Comparison of ENCODE assay signal across 29 cellular contexts in genomic region chr17:58117382-58117781, GRCh38. TPM values are rescaled to one million over a fixed set of nuclear protein-coding genes. Genes with fewer than 3 reads are reported as not detected.
"Had no signal": no experiment of that assay in that cellular context is flagged by ENCODE, and none has a peak within 500 bp of the region (broad histone marks: within the 10 kb centered on the region; RNA-seq: fewer than 3 reads in every experiment).

No MANE protein-coding gene starts in this region.

- H3K27ac ChIP-seq: gastrocnemius medialis, parathyroid adenoma, thyroid gland had no signal

- H3K27me3 Mint-ChIP-seq: stimulated activated naive CD8-positive, alpha-beta T cell treated with anti-CD3 and anti-CD28 coated beads, Interleukin-15, amount 100 ng/mL, for 72 hours had no signal

- H3K4me2 ChIP-seq: smooth muscle cell had no signal

- H3K36me3 Mint-ChIP-seq: memory B cell, natural killer cell had no signal

- H3K9me3 ChIP-seq: gastrocnemius medialis, thyroid gland had no signal

- H3K27me3 ChIP-seq: gastrocnemius medialis, thyroid gland had no signal

- FAIRE-seq: keratinocyte had no signal

- H3K9me3 Mint-ChIP-seq: memory B cell; natural killer cell; stimulated activated naive CD8-positive, alpha-beta T cell treated with anti-CD3 and anti-CD28 coated beads, Interleukin-15, amount 100 ng/mL, for 72 hours had no signal

- H3K79me2 ChIP-seq: parathyroid adenoma had no signal

- H2AFZ ChIP-seq: parathyroid adenoma had no signal

- H3K9ac ChIP-seq: parathyroid adenoma had no signal

- H3K36me3 ChIP-seq: gastrocnemius medialis, thyroid gland had no signal

- DNase-seq: cortex of kidney; foreskin fibroblast; gastrocnemius medialis; head of caudate nucleus; left ventricle myocardium superior; natural killer cell; stimulated activated CD4-positive, alpha-beta T cell treated with anti-CD3 and anti-CD28 coated beads, Interleukin-12 subunit alpha, Interleukin-12 subunit beta, amount 100 ng/mL, for 4 hours; stimulated activated CD4-positive, alpha-beta T cell treated with anti-CD3 and anti-CD28 coated beads, Interleukin-1b, Interleukin-23, amount 100 ng/mL, for 48 hours; stimulated activated CD4-positive, alpha-beta T cell treated with anti-CD3 and anti-CD28 coated beads, Interleukin-4, amount 100 ng/mL, for 1 hour; stimulated activated CD8-positive, alpha-beta memory T cell treated with anti-CD3 and anti-CD28 coated beads, Interleukin-4, amount 100 ng/mL, for 48 hours; stimulated activated naive CD4-positive, alpha-beta T cell; stimulated activated naive CD8-positive, alpha-beta T cell treated with anti-CD3 and anti-CD28 coated beads, Interleukin-15, amount 100 ng/mL, for 72 hours; thyroid gland; trophoblast cell had no signal

- H3K4me1 Mint-ChIP-seq: stimulated activated naive CD8-positive, alpha-beta T cell treated with anti-CD3 and anti-CD28 coated beads, Interleukin-15, amount 100 ng/mL, for 72 hours had no signal

- H3K27ac Mint-ChIP-seq: memory B cell; natural killer cell; progenitor cell of endocrine pancreas; stimulated activated naive CD8-positive, alpha-beta T cell treated with anti-CD3 and anti-CD28 coated beads, Interleukin-15, amount 100 ng/mL, for 72 hours had no signal

- ATAC-seq: gastrocnemius medialis; left ventricle myocardium superior; natural killer cell; sciatic nerve; stimulated activated naive CD8-positive, alpha-beta T cell treated with anti-CD3 and anti-CD28 coated beads, Interleukin-15, amount 100 ng/mL, for 72 hours had no signal

- H3K4me1 ChIP-seq: thyroid gland had no signal

- H3K4me3 ChIP-seq: gastrocnemius medialis, lung, smooth muscle cell, thyroid gland had no signal

- H3K4me3 Mint-ChIP-seq: memory B cell; natural killer cell; stimulated activated naive CD8-positive, alpha-beta T cell treated with anti-CD3 and anti-CD28 coated beads, Interleukin-15, amount 100 ng/mL, for 72 hours had no signal

RNA-seq across cellular contexts. Expression of gene OR4D1, which starts 30.8 kb away (rescaled TPM):
- total RNA-seq: dermis microvascular lymphatic vessel endothelial cell, gastrocnemius medialis, glomerular endothelial cell, left ventricle myocardium superior, osteoblast, progenitor cell of endocrine pancreas, sciatic nerve, smooth muscle cell, thyroid gland, ureter had no signal
- polyA plus RNA-seq: keratinocyte, neural cell, smooth muscle cell had no signal

RNA-seq across cellular contexts. Expression of gene OR4D2, which starts 49.4 kb away (rescaled TPM):
- total RNA-seq: dermis microvascular lymphatic vessel endothelial cell, gastrocnemius medialis, glomerular endothelial cell, left ventricle myocardium superior, lung, mononuclear cell, natural killer cell, osteoblast, progenitor cell of endocrine pancreas, sciatic nerve, smooth muscle cell, temporal lobe, thyroid gland, ureter had no signal
- polyA plus RNA-seq: esophagus, keratinocyte, lung, neural cell, smooth muscle cell had no signal
